20 cellular contexts compared by ENCODE assay signal in the genomic region with DNA sequence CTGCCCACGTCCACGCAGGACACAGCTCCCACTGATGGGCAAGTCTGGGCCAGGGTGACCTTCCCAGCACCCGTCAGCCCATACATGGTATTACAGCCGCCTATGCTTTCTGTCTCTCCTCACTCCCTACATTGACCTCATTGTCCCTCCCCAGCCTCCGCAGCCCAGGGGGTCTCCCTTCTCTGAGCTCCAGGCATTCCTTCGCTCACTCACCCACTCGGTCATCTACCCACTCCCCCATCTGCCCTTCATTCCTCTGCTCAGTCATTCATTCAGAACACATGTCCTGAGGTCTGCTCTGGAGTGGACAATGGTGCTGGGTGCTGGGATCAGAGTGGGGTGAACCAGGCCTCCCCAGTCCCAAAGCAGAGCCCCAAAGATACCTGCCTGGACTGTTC. TPM values are rescaled to one million over a fixed set of nuclear protein-coding genes. Genes with fewer than 3 reads are reported as not detected.
A peak's percentile ranks its signal among the peaks of the same experiment; 100 is the strongest.
DNase-seq lines count a peak whose midpoint lies in the region; ATAC-seq and TF ChIP-seq lines count a peak whose summit lies in the region.
"Had no signal": no experiment of that assay in that cellular context is flagged by ENCODE, and none has a peak within 500 bp of the region (broad histone marks: within the 10 kb centered on the region; RNA-seq: fewer than 3 reads in every experiment).

No MANE protein-coding gene starts in this region.

- no peaks in the 10 kb centered on the region for H3K36me3 Mint-ChIP-seq in brain
- H3K36me3 Mint-ChIP-seq: naive thymus-derived CD8-positive, alpha-beta T cell had no signal

- peaks cover 0 to 2% (median 0%) of the 10 kb centered on the region in 5 experiments for H3K9me3 Mint-ChIP-seq in brain
- H3K9me3 Mint-ChIP-seq: activated CD4-positive, alpha-beta memory T cell treated with anti-CD3 and anti-CD28 coated beads, Interleukin-2, amount 10 ng/mL, durations not matched to agents 7 days and 5 days; naive thymus-derived CD8-positive, alpha-beta T cell had no signal

- H3K36me3 ChIP-seq in HEK293 (ENCODE audit: control insufficient read depth in 2 of 2, insufficient read depth in 1 of 2, low read length in 2 of 2) (no peaks in the 10 kb centered on the region), suprapubic skin (no peaks in the 10 kb centered on the region)
- H3K36me3 ChIP-seq: MG63 had no signal

- H3K4me3 Mint-ChIP-seq in brain: no peak overlapping the region
- H3K4me3 Mint-ChIP-seq: activated CD4-positive, alpha-beta memory T cell treated with anti-CD3 and anti-CD28 coated beads, Interleukin-2, amount 10 ng/mL, durations not matched to agents 7 days and 5 days; naive thymus-derived CD8-positive, alpha-beta T cell had no signal

- no peak for ATAC-seq in GM18907 (IDR thresholded peaks at IDR 0.05; ENCODE audit: unreplicated experiment)
- ATAC-seq: naive thymus-derived CD8-positive, alpha-beta T cell had no signal

- TF ChIP-seq POLR2A in suprapubic skin (IDR thresholded peaks at IDR 0.05): no peak

- POLR2A ChIA-PET in HEK293 (lab: Yijun Ruan, JAX): no interaction called here

- no peak for TF ChIP-seq EP300 in suprapubic skin (IDR thresholded peaks at IDR 0.05)

- DNase-seq in left kidney (ENCODE audit: low read depth, low spot score): peak; percentile 77
- no peak for DNase-seq in suprapubic skin (ENCODE audit: low spot score in 2 of 2)
- DNase-seq in NCI-H69 (lab: John Stamatoyannopoulos, UW): no peak
- no peak for DNase-seq in DMS 273 treated with DMSO at 0.1 percent for 48 hours (lab: John Stamatoyannopoulos, UW)
- no peak for DNase-seq in medulla oblongata (ENCODE audit: extremely low spot score)
- DNase-seq: activated CD4-positive, alpha-beta memory T cell treated with anti-CD3 and anti-CD28 coated beads, Interleukin-2, amount 10 ng/mL, durations not matched to agents 7 days and 5 days; activated CD4-positive, CD25-positive, alpha-beta regulatory T cell; activated effector memory CD4-positive, alpha-beta T cell treated with anti-CD3 and anti-CD28 coated beads, Interleukin-2, amount 50 U/mL, for 16 hours; activated T-cell treated with anti-CD3 and anti-CD28 coated beads for 4 hours; MG63; naive thymus-derived CD8-positive, alpha-beta T cell; NCI-H1436; NCI-H524; T-helper 9 cell had no signal

- H3K27ac ChIP-seq in HEK293 (ENCODE audit: extremely low read depth, low read depth, low read length) (no peak overlapping the region), suprapubic skin (peak overlapping the region; percentile 24)
- H3K27ac ChIP-seq: coronary artery, HL-60 had no signal

- peaks cover 6% of the 10 kb centered on the region for H3K27me3 Mint-ChIP-seq in brain

- no peak for TF ChIP-seq CTCF in HEK293 (tag by site-specific recombination; IDR thresholded peaks at IDR 0.05)
- TF ChIP-seq CTCF in brain (conservative IDR thresholded peaks at IDR 0.05): no peak
- no peak for TF ChIP-seq CTCF in suprapubic skin (IDR thresholded peaks at IDR 0.05)

- H3K27me3 ChIP-seq in suprapubic skin: peaks cover 14% of the 10 kb centered on the region
- H3K27me3 ChIP-seq: MG63 had no signal

- H3K4me1 ChIP-seq in HEK293 (ENCODE audit: control insufficient read depth, insufficient read depth, low read length): peaks cover 5% of the 10 kb centered on the region
- H3K4me1 ChIP-seq in suprapubic skin: peaks cover 27% of the 10 kb centered on the region

- CTCF ChIA-PET in HEK293 (lab: Yijun Ruan, JAX): no interaction called here

- peaks cover 56% of the 10 kb centered on the region for H3K4me1 Mint-ChIP-seq in brain

- H3K27ac Mint-ChIP-seq in brain: peak overlapping the region in 3 of 5 experiments; percentile 45 to 81 (median 63)
- H3K27ac Mint-ChIP-seq: activated CD4-positive, alpha-beta memory T cell treated with anti-CD3 and anti-CD28 coated beads, Interleukin-2, amount 10 ng/mL, durations not matched to agents 7 days and 5 days; naive thymus-derived CD8-positive, alpha-beta T cell had no signal

- H3K9me3 ChIP-seq in HEK293 (ENCODE audit: control insufficient read depth, insufficient read depth, low read depth, low read length) (no peaks in the 10 kb centered on the region), suprapubic skin (no peaks in the 10 kb centered on the region)
- H3K9me3 ChIP-seq: MG63 had no signal

- 77% methylated on average over 7 of the region's 7 CpGs for WGBS in suprapubic skin

- no peak overlapping the region for H3K4me3 ChIP-seq in HEK293 (ENCODE audit: low read depth, low read length)
- H3K4me3 ChIP-seq in suprapubic skin: no peak overlapping the region
- H3K4me3 ChIP-seq: coronary artery, MG63 had no signal

TF ChIP-seq in HEK293, 187 proteins besides CTCF, POLR2A, EP300 and RAD21 (continues in another document):
- TF ChIP-seq YY2 (tag by site-specific recombination; IDR thresholded peaks at IDR 0.05) (no peak), PRDM1 (tag by site-specific recombination; IDR thresholded peaks at IDR 0.05) (no peak), MEIS1 (CRISPR knock-in tag; IDR thresholded peaks at IDR 0.05; ENCODE audit: borderline replicate concordance) (no peak), ZXDB (tag by site-specific recombination; IDR thresholded peaks at IDR 0.05) (no peak), ZNF350 (tag by site-specific recombination; IDR thresholded peaks at IDR 0.05) (no peak), ZNF146 (tag by site-specific recombination; IDR thresholded peaks at IDR 0.05) (no peak), EGR2 (tag by site-specific recombination; IDR thresholded peaks at IDR 0.05; ENCODE audit: low read depth) (peak; percentile 97), ZNF664 (tag by site-specific recombination; IDR thresholded peaks at IDR 0.05) (no peak), GLIS2 (tag by site-specific recombination; IDR thresholded peaks at IDR 0.05) (0 out of 2 replicates have a peak, but pooled peaks have one; percentile 45), GLIS1 (tag by site-specific recombination; IDR thresholded peaks at IDR 0.05) (peak; percentile 54; the same call in 1 of the 2 replicates), ZNF701 (tag by site-specific recombination; IDR thresholded peaks at IDR 0.05) (no peak), ZNF677 (tag by site-specific recombination; IDR thresholded peaks at IDR 0.05) (no peak), SCRT1 (tag by site-specific recombination; IDR thresholded peaks at IDR 0.05; ENCODE audit: borderline replicate concordance) (no peak), ZNF311 (tag by site-specific recombination; IDR thresholded peaks at IDR 0.05; ENCODE audit: borderline replicate concordance) (no peak)
- TF ChIP-seq, protein P1, sequence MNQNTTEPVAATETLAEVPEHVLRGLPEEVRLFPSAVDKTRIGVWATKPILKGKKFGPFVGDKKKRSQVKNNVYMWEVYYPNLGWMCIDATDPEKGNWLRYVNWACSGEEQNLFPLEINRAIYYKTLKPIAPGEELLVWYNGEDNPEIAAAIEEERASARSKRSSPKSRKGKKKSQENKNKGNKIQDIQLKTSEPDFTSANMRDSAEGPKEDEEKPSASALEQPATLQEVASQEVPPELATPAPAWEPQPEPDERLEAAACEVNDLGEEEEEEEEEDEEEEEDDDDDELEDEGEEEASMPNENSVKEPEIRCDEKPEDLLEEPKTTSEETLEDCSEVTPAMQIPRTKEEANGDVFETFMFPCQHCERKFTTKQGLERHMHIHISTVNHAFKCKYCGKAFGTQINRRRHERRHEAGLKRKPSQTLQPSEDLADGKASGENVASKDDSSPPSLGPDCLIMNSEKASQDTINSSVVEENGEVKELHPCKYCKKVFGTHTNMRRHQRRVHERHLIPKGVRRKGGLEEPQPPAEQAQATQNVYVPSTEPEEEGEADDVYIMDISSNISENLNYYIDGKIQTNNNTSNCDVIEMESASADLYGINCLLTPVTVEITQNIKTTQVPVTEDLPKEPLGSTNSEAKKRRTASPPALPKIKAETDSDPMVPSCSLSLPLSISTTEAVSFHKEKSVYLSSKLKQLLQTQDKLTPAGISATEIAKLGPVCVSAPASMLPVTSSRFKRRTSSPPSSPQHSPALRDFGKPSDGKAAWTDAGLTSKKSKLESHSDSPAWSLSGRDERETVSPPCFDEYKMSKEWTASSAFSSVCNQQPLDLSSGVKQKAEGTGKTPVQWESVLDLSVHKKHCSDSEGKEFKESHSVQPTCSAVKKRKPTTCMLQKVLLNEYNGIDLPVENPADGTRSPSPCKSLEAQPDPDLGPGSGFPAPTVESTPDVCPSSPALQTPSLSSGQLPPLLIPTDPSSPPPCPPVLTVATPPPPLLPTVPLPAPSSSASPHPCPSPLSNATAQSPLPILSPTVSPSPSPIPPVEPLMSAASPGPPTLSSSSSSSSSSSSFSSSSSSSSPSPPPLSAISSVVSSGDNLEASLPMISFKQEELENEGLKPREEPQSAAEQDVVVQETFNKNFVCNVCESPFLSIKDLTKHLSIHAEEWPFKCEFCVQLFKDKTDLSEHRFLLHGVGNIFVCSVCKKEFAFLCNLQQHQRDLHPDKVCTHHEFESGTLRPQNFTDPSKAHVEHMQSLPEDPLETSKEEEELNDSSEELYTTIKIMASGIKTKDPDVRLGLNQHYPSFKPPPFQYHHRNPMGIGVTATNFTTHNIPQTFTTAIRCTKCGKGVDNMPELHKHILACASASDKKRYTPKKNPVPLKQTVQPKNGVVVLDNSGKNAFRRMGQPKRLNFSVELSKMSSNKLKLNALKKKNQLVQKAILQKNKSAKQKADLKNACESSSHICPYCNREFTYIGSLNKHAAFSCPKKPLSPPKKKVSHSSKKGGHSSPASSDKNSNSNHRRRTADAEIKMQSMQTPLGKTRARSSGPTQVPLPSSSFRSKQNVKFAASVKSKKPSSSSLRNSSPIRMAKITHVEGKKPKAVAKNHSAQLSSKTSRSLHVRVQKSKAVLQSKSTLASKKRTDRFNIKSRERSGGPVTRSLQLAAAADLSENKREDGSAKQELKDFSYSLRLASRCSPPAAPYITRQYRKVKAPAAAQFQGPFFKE (tag by site-specific recombination; IDR thresholded peaks at IDR 0.05; ENCODE audit: borderline replicate concordance): no peak
- TF ChIP-seq, protein P2, sequence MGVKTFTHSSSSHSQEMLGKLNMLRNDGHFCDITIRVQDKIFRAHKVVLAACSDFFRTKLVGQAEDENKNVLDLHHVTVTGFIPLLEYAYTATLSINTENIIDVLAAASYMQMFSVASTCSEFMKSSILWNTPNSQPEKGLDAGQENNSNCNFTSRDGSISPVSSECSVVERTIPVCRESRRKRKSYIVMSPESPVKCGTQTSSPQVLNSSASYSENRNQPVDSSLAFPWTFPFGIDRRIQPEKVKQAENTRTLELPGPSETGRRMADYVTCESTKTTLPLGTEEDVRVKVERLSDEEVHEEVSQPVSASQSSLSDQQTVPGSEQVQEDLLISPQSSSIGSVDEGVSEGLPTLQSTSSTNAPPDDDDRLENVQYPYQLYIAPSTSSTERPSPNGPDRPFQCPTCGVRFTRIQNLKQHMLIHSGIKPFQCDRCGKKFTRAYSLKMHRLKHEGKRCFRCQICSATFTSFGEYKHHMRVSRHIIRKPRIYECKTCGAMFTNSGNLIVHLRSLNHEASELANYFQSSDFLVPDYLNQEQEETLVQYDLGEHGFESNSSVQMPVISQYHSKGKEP (tag by site-specific recombination; IDR thresholded peaks at IDR 0.05): no peak

RNA-seq across cellular contexts. Expression of a gene that starts 34.0 kb away (rescaled TPM):
- 60.7 TPM for polyA plus RNA-seq in brain (ENCODE audit: insufficient read depth, low read depth, low replicate concordance)
- 1 to 10 TPM; 1.5 to 4.9 (median 3.6) TPM for total RNA-seq in suprapubic skin
- total RNA-seq: glomerular endothelial cell had no signal
- polyA plus RNA-seq: naive thymus-derived CD8-positive, alpha-beta T cell had no signal
